ENCODE assay signal across 1 cellular context in genomic region chr11:35579557-35580396, GRCh38.
TF ChIP-seq lines count a peak whose summit lies in the region.

No MANE protein-coding gene starts in this region.

TF ChIP-seq in IMR-90, 13 proteins besides CTCF, POLR2A, EP300 and RAD21 (continued from another document):
- TF ChIP-seq ELK1 (IDR thresholded peaks at IDR 0.05; ENCODE audit: borderline replicate concordance, low read depth, low read length), result no peak
TF ChIP-seq in IMR-90: peak in this region for 7.
